29 cellular contexts compared by ENCODE assay signal in the genomic region with DNA sequence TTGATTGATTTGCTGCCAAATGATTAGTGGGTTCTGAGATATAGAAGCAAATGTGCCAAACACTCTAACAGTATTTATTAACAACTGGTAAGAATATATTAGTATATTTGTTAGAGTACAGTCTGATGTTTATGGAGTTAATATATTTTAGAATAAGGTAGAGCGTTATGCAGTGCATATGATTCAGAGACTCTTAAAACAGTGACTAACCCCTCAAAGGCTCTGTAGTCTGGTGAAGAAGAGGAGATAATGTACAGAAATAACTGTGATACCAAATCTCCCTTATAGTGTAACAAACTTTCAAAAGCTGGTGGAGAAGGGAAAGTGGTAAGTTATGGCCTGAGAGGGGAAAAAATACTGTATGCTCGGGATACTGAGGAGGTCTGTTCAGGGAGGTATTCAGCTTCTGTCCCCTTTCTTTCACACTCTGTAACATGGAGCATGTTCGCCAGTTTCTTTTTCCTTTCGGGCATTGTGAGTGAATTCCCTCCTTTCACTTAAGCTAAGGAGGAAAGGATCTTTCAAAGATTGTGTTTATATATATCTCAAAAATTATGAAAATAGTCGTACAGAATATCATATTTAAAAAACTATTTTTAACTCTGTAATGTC.
DNase-seq lines count a peak whose midpoint lies in the region; TF ChIP-seq lines count a peak whose summit lies in the region.
"Had no signal": no experiment of that assay in that cellular context is flagged by ENCODE, and none has a peak within 500 bp of the region (broad histone marks: within the 10 kb centered on the region; RNA-seq: fewer than 3 reads in every experiment).

No MANE protein-coding gene starts in this region.

- H3K27ac Mint-ChIP-seq in activated T-helper 2 cell treated with anti-CD3 and anti-CD28 coated beads, Interferon-gamma antibody, Interleukin-2, Interleukin-4, amounts not matched to agents 10 μg/mL and 5 μg/mL and 100 μg/mL, durations not matched to agents 14 hours and 24 hours and 36 hours: no peak overlapping the region
- no peak overlapping the region for H3K27ac Mint-ChIP-seq in glutamatergic neuron (ENCODE audit: unreplicated experiment)
- H3K27ac Mint-ChIP-seq: activated CD4-positive, alpha-beta T cell treated with anti-CD3 and anti-CD28 coated beads for 36 hours; activated CD8-positive, alpha-beta T cell treated with anti-CD3 and anti-CD28 coated beads, Interleukin-2, amount 10 ng/mL, durations not matched to agents 7 days and 5 days; activated naive CD4-positive, alpha-beta T cell treated with anti-CD3 and anti-CD28 coated beads, Interleukin-2, amount 50 U/mL, for 24 hours; activated T-helper 17 cell treated with anti-CD3 and anti-CD28 coated beads, Interleukin-2, amount 50 U/mL, for 72 hours; CD14-positive monocyte; endodermal cell; HFFc6; stimulated activated effector memory CD8-positive, alpha-beta T cell treated with anti-CD3 and anti-CD28 coated beads, Interleukin-12 subunit alpha, Interleukin-12 subunit beta, amount 100 ng/mL, for 72 hours had no signal

- H3K27me3 ChIP-seq in cardiac muscle cell (no peaks in the 10 kb centered on the region), right atrium auricular region (no peaks in the 10 kb centered on the region), spleen (replicated peaks in 1 of 7) (no peaks in the 10 kb centered on the region)
- H3K27me3 ChIP-seq in effector memory CD4-positive, alpha-beta T cell (replicated peaks; ENCODE audit: control insufficient read depth, insufficient read depth, low read length, poor library complexity, severe bottlenecking): no peaks in the 10 kb centered on the region
- H3K27me3 ChIP-seq: esophagus muscularis mucosa, upper lobe of left lung had no signal

- TF ChIP-seq CTCF in cardiac muscle cell (IDR thresholded peaks at IDR 0.05; ENCODE audit: low read depth, low read length): no peak
- no peak for TF ChIP-seq CTCF in right atrium auricular region (IDR thresholded peaks at IDR 0.05)
- TF ChIP-seq CTCF in choroid plexus epithelial cell (conservative IDR thresholded peaks at IDR 0.05; ENCODE audit: low read depth, low read length): no peak
- TF ChIP-seq CTCF in spleen (IDR thresholded peaks at IDR 0.05 in 8 of 11, conservative IDR thresholded peaks at IDR 0.05 in 3 of 11): no peak
- TF ChIP-seq CTCF in glutamatergic neuron (IDR thresholded peaks at IDR 0.05; ENCODE audit: partially characterized antibody, unreplicated experiment): no peak

- H3K4me1 Mint-ChIP-seq in activated T-helper 2 cell treated with anti-CD3 and anti-CD28 coated beads, Interferon-gamma antibody, Interleukin-2, Interleukin-4, amounts not matched to agents 10 μg/mL and 5 μg/mL and 100 μg/mL, durations not matched to agents 14 hours and 24 hours and 36 hours (ENCODE audit: low read depth): no peaks in the 10 kb centered on the region
- H3K4me1 Mint-ChIP-seq in glutamatergic neuron (ENCODE audit: low read depth, unreplicated experiment): peaks cover 25% of the 10 kb centered on the region
- H3K4me1 Mint-ChIP-seq: activated CD4-positive, alpha-beta T cell treated with anti-CD3 and anti-CD28 coated beads for 36 hours; activated naive CD4-positive, alpha-beta T cell treated with anti-CD3 and anti-CD28 coated beads, Interleukin-2, amount 50 U/mL, for 24 hours; activated T-helper 17 cell treated with anti-CD3 and anti-CD28 coated beads, Interleukin-2, amount 50 U/mL, for 72 hours; CD14-positive monocyte; stimulated activated effector memory CD8-positive, alpha-beta T cell treated with anti-CD3 and anti-CD28 coated beads, Interleukin-12 subunit alpha, Interleukin-12 subunit beta, amount 100 ng/mL, for 72 hours had no signal

- no peak overlapping the region for H3K4me3 Mint-ChIP-seq in activated T-helper 2 cell treated with anti-CD3 and anti-CD28 coated beads, Interferon-gamma antibody, Interleukin-2, Interleukin-4, amounts not matched to agents 10 μg/mL and 5 μg/mL and 100 μg/mL, durations not matched to agents 14 hours and 24 hours and 36 hours (ENCODE audit: low read depth)
- no peak overlapping the region for H3K4me3 Mint-ChIP-seq in glutamatergic neuron (ENCODE audit: unreplicated experiment)
- H3K4me3 Mint-ChIP-seq: activated CD4-positive, alpha-beta T cell treated with anti-CD3 and anti-CD28 coated beads for 36 hours; activated CD8-positive, alpha-beta T cell treated with anti-CD3 and anti-CD28 coated beads, Interleukin-2, amount 10 ng/mL, durations not matched to agents 7 days and 5 days; activated naive CD4-positive, alpha-beta T cell treated with anti-CD3 and anti-CD28 coated beads, Interleukin-2, amount 50 U/mL, for 24 hours; activated T-helper 17 cell treated with anti-CD3 and anti-CD28 coated beads, Interleukin-2, amount 50 U/mL, for 72 hours; CD14-positive monocyte; endodermal cell; HFFc6; stimulated activated effector memory CD8-positive, alpha-beta T cell treated with anti-CD3 and anti-CD28 coated beads, Interleukin-12 subunit alpha, Interleukin-12 subunit beta, amount 100 ng/mL, for 72 hours had no signal

- WGBS in mesodermal cell (ENCODE audit: insufficient coverage in 2 of 2), 2 experiments: no CpG with 5 or more reads among the region's 5 CpGs
- WGBS in spleen, 5 donors: 64 to 80% (median 72%) methylated on average over 5 of the region's 5 CpGs

- no peaks in the 10 kb centered on the region for H3K9me3 Mint-ChIP-seq in activated T-helper 2 cell treated with anti-CD3 and anti-CD28 coated beads, Interferon-gamma antibody, Interleukin-2, Interleukin-4, amounts not matched to agents 10 μg/mL and 5 μg/mL and 100 μg/mL, durations not matched to agents 14 hours and 24 hours and 36 hours
- no peaks in the 10 kb centered on the region for H3K9me3 Mint-ChIP-seq in glutamatergic neuron (ENCODE audit: unreplicated experiment)
- H3K9me3 Mint-ChIP-seq: activated naive CD4-positive, alpha-beta T cell treated with anti-CD3 and anti-CD28 coated beads, Interleukin-2, amount 50 U/mL, for 24 hours; activated T-helper 17 cell treated with anti-CD3 and anti-CD28 coated beads, Interleukin-2, amount 50 U/mL, for 72 hours; endodermal cell; HFFc6 had no signal

- no peaks in the 10 kb centered on the region for H3K27me3 Mint-ChIP-seq in activated T-helper 2 cell treated with anti-CD3 and anti-CD28 coated beads, Interferon-gamma antibody, Interleukin-2, Interleukin-4, amounts not matched to agents 10 μg/mL and 5 μg/mL and 100 μg/mL, durations not matched to agents 14 hours and 24 hours and 36 hours (ENCODE audit: low read depth)
- no peaks in the 10 kb centered on the region for H3K27me3 Mint-ChIP-seq in glutamatergic neuron (ENCODE audit: unreplicated experiment)
- H3K27me3 Mint-ChIP-seq: activated CD4-positive, alpha-beta T cell treated with anti-CD3 and anti-CD28 coated beads for 36 hours; activated naive CD4-positive, alpha-beta T cell treated with anti-CD3 and anti-CD28 coated beads, Interleukin-2, amount 50 U/mL, for 24 hours; activated T-helper 17 cell treated with anti-CD3 and anti-CD28 coated beads, Interleukin-2, amount 50 U/mL, for 72 hours had no signal

- H3K9me3 ChIP-seq in cardiac muscle cell (ENCODE audit: low read depth): no peaks in the 10 kb centered on the region
- no peaks in the 10 kb centered on the region for H3K9me3 ChIP-seq in right atrium auricular region
- no peaks in the 10 kb centered on the region for H3K9me3 ChIP-seq in mesodermal cell (ENCODE audit: control insufficient read depth, low read length)
- no peaks in the 10 kb centered on the region for H3K9me3 ChIP-seq in spleen
- no peaks in the 10 kb centered on the region for H3K9me3 ChIP-seq in effector memory CD4-positive, alpha-beta T cell (ENCODE audit: control insufficient read depth, low read length)
- H3K9me3 ChIP-seq: Caco-2, esophagus muscularis mucosa, psoas muscle, upper lobe of left lung had no signal

- no peaks in the 10 kb centered on the region for H3K36me3 Mint-ChIP-seq in activated T-helper 2 cell treated with anti-CD3 and anti-CD28 coated beads, Interferon-gamma antibody, Interleukin-2, Interleukin-4, amounts not matched to agents 10 μg/mL and 5 μg/mL and 100 μg/mL, durations not matched to agents 14 hours and 24 hours and 36 hours (ENCODE audit: low read depth)
- no peaks in the 10 kb centered on the region for H3K36me3 Mint-ChIP-seq in glutamatergic neuron (ENCODE audit: unreplicated experiment)
- H3K36me3 Mint-ChIP-seq: activated naive CD4-positive, alpha-beta T cell treated with anti-CD3 and anti-CD28 coated beads, Interleukin-2, amount 50 U/mL, for 24 hours; CD14-positive monocyte; stimulated activated effector memory CD8-positive, alpha-beta T cell treated with anti-CD3 and anti-CD28 coated beads, Interleukin-12 subunit alpha, Interleukin-12 subunit beta, amount 100 ng/mL, for 72 hours had no signal

- peak; percentile 11 to 17 for DNase-seq in cardiac muscle cell (ENCODE audit: low read depth in 1 of 2, low spot score in 1 of 2)
- DNase-seq in right atrium auricular region (ENCODE audit: low spot score): no peak
- DNase-seq in choroid plexus epithelial cell (ENCODE audit: low read depth): peak; percentile 11
- DNase-seq in spleen: no peak
- no peak for DNase-seq in effector memory CD4-positive, alpha-beta T cell
- no peak for DNase-seq in activated T-helper 2 cell treated with anti-CD3 and anti-CD28 coated beads, Interferon-gamma antibody, Interleukin-2, Interleukin-4, amounts not matched to agents 10 μg/mL and 5 μg/mL and 100 μg/mL, durations not matched to agents 14 hours and 24 hours and 36 hours (ENCODE audit: low spot score)
- no peak for DNase-seq in glutamatergic neuron
- DNase-seq: 8988T; activated CD4-positive, alpha-beta T cell treated with anti-CD3 and anti-CD28 coated beads for 36 hours; activated CD8-positive, alpha-beta T cell treated with anti-CD3 and anti-CD28 coated beads, Interleukin-2, amount 10 ng/mL, durations not matched to agents 7 days and 5 days; Caco-2; caudate nucleus; endodermal cell; HFFc6; mesendoderm; NCI-H146; NCI-H226; NCI-H69; PC-3; psoas muscle; stimulated activated CD4-positive, alpha-beta T cell treated with anti-CD3 and anti-CD28 coated beads, Interleukin-15, amount 100 ng/mL, for 24 hours; T-helper 2 cell; upper lobe of left lung had no signal

- H3K27ac ChIP-seq in cardiac muscle cell (peak overlapping the region; percentile 94), right atrium auricular region (no peak overlapping the region), mesodermal cell (ENCODE audit: low read depth, low read length, severe bottlenecking) (peak overlapping the region; percentile 18), spleen (no peak overlapping the region)
- H3K27ac ChIP-seq in effector memory CD4-positive, alpha-beta T cell (ENCODE audit: insufficient read depth, low read length, poor library complexity, severe bottlenecking): no peak overlapping the region
- H3K27ac ChIP-seq: esophagus muscularis mucosa, psoas muscle, upper lobe of left lung had no signal

- H3K36me3 ChIP-seq in cardiac muscle cell (no peaks in the 10 kb centered on the region), right atrium auricular region (no peaks in the 10 kb centered on the region), mesodermal cell (ENCODE audit: control insufficient read depth, insufficient read depth, low read length) (no peaks in the 10 kb centered on the region), spleen (no peaks in the 10 kb centered on the region)
- no peaks in the 10 kb centered on the region for H3K36me3 ChIP-seq in effector memory CD4-positive, alpha-beta T cell (ENCODE audit: control insufficient read depth, insufficient read depth, low read length)
- H3K36me3 ChIP-seq: esophagus muscularis mucosa, upper lobe of left lung had no signal

- intact Hi-C loops in spleen (cut with DNase I; ENCODE audit: low total_unique reads): no loop called here
- intact Hi-C loops in activated T-helper 2 cell treated with anti-CD3 and anti-CD28 coated beads, Interferon-gamma antibody, Interleukin-2, Interleukin-4, amounts not matched to agents 10 μg/mL and 5 μg/mL and 100 μg/mL, durations not matched to agents 14 hours and 24 hours and 36 hours (cut with micrococcal nuclease): no loop called here

- H3K4me3 ChIP-seq in cardiac muscle cell: no peak overlapping the region
- H3K4me3 ChIP-seq in right atrium auricular region: no peak overlapping the region
- no peak overlapping the region for H3K4me3 ChIP-seq in choroid plexus epithelial cell (ENCODE audit: low read depth, low read length)
- no peak overlapping the region for H3K4me3 ChIP-seq in mesodermal cell (ENCODE audit: extremely low read depth, insufficient read depth, low read length, poor library complexity, severe bottlenecking)
- H3K4me3 ChIP-seq in spleen: no peak overlapping the region
- H3K4me3 ChIP-seq in effector memory CD4-positive, alpha-beta T cell (ENCODE audit: insufficient read depth, low read depth, low read length, poor library complexity, severe bottlenecking): no peak overlapping the region
- H3K4me3 ChIP-seq: esophagus muscularis mucosa, psoas muscle, upper lobe of left lung had no signal

- H3K4me1 ChIP-seq in cardiac muscle cell (ENCODE audit: low read depth) (peaks cover 58% of the 10 kb centered on the region), right atrium auricular region (peaks cover 0 to 27% of the 10 kb centered on the region in 2 donors), mesodermal cell (ENCODE audit: control insufficient read depth, insufficient read depth, low read length, poor library complexity, severe bottlenecking) (peaks cover 27% of the 10 kb centered on the region), spleen (peaks cover 0 to 12% (median 5%) of the 10 kb centered on the region in 6 donors)
- H3K4me1 ChIP-seq in effector memory CD4-positive, alpha-beta T cell (ENCODE audit: control insufficient read depth, insufficient read depth, low read length, poor library complexity, severe bottlenecking): no peaks in the 10 kb centered on the region
- H3K4me1 ChIP-seq: Caco-2, psoas muscle had no signal

- TF ChIP-seq POLR2A in spleen (IDR thresholded peaks at IDR 0.05): no peak

Comparison
In these comparisons a context has a peak if more than half of its experiments do, and no peak if none do; other contexts are left out.
1. DNase-seq: peak in cardiac muscle cell (2 of 2) and choroid plexus epithelial cell (single experiment); none in right atrium auricular region (single experiment), spleen (single experiment), effector memory CD4-positive, alpha-beta T cell (0 of 3), activated T-helper 2 cell treated with anti-CD3 and anti-CD28 coated beads, Interferon-gamma antibody, Interleukin-2, Interleukin-4, amounts not matched to agents 10 μg/mL and 5 μg/mL and 100 μg/mL, durations not matched to agents 14 hours and 24 hours and 36 hours (single experiment) and glutamatergic neuron (single experiment).
2. H3K27ac ChIP-seq: peak in cardiac muscle cell (single experiment) and mesodermal cell (single experiment); none in right atrium auricular region (0 of 2), spleen (0 of 8) and effector memory CD4-positive, alpha-beta T cell (single experiment).